10 cellular contexts compared by ENCODE assay signal in the genomic region with DNA sequence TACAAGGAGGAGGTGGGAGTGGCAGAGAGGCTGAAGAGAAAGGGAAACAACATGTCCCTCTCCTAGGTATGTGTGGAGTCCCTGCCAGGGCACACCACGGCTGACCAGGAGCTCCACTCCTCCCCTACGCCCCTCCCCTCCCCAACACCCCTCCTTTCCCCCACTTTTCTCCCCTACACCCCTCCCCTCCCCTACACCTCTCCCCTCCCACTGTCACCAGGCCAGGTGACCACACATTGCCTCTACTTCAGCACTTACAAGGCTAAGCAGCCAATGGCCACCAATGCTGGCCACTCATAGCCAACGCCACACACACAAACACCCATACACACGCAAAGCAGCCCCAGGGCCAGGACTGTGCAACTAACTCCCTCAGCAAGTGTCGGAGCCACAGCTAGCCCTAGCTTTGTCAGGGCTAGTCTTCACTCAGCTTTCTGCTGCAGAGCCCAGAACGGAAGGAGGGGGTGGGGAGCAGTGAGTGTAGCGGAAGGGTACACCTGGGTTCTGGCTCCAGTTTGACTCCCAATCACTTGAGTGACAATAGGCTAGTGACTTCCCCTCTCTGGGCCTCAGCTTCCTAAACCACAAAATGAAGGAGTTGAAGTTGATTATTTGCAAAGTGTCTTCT. TPM values are rescaled to one million over a fixed set of nuclear protein-coding genes. Genes with fewer than 3 reads are reported as not detected.
DNase-seq lines count a peak whose midpoint lies in the region; ATAC-seq, FAIRE-seq and TF ChIP-seq lines count a peak whose summit lies in the region.
"Had no signal": no experiment of that assay in that cellular context is flagged by ENCODE, and none has a peak within 500 bp of the region (broad histone marks: within the 10 kb centered on the region; RNA-seq: fewer than 3 reads in every experiment).

No MANE protein-coding gene starts in this region.

- H3K27ac ChIP-seq in CD4-positive, CD25-positive, alpha-beta regulatory T cell (ENCODE audit: insufficient read depth, low read length, poor library complexity, severe bottlenecking) = no peak overlapping the region
- H3K27ac ChIP-seq: colonic mucosa, right lobe of liver had no signal

- H3K4me3 Mint-ChIP-seq in CD4-positive, CD25-positive, alpha-beta regulatory T cell = peak overlapping the region; percentile 39 to 76 (median 64)
- H3K4me3 Mint-ChIP-seq in activated naive CD4-positive, alpha-beta T cell treated with anti-CD3 and anti-CD28 coated beads, Interleukin-2, amount 50 U/mL, for 24 hours = peak overlapping the region; percentile 74
- H3K4me3 Mint-ChIP-seq in osteocyte (ENCODE audit: unreplicated experiment) = no peak overlapping the region

- peaks cover 0 to 26% (median 13%) of the 10 kb centered on the region in 4 donors for H3K4me1 Mint-ChIP-seq in CD4-positive, CD25-positive, alpha-beta regulatory T cell
- H3K4me1 Mint-ChIP-seq in activated naive CD4-positive, alpha-beta T cell treated with anti-CD3 and anti-CD28 coated beads, Interleukin-2, amount 50 U/mL, for 24 hours = peaks cover 26% of the 10 kb centered on the region
- H3K4me1 Mint-ChIP-seq in osteocyte (ENCODE audit: unreplicated experiment) = peaks cover 64% of the 10 kb centered on the region

- peak overlapping the region; percentile 38 for H3K4me3 ChIP-seq in CD4-positive, CD25-positive, alpha-beta regulatory T cell (ENCODE audit: low read depth, low read length)
- H3K4me3 ChIP-seq: colonic mucosa, right lobe of liver had no signal

- H3K4me1 ChIP-seq in CD4-positive, CD25-positive, alpha-beta regulatory T cell (ENCODE audit: control insufficient read depth, insufficient read depth, low read length, poor library complexity, severe bottlenecking) = peaks cover 14% of the 10 kb centered on the region
- H3K4me1 ChIP-seq: colonic mucosa, right lobe of liver had no signal

- H3K27me3 ChIP-seq in CD4-positive, CD25-positive, alpha-beta regulatory T cell (ENCODE audit: control insufficient read depth, insufficient read depth, low read length) = no peaks in the 10 kb centered on the region
- H3K27me3 ChIP-seq: colonic mucosa, right lobe of liver had no signal

- H3K9me3 Mint-ChIP-seq in CD4-positive, CD25-positive, alpha-beta regulatory T cell = no peaks in the 10 kb centered on the region
- no peaks in the 10 kb centered on the region for H3K9me3 Mint-ChIP-seq in activated naive CD4-positive, alpha-beta T cell treated with anti-CD3 and anti-CD28 coated beads, Interleukin-2, amount 50 U/mL, for 24 hours
- no peaks in the 10 kb centered on the region for H3K9me3 Mint-ChIP-seq in osteocyte (ENCODE audit: unreplicated experiment)

- H3K36me3 ChIP-seq in CD4-positive, CD25-positive, alpha-beta regulatory T cell (ENCODE audit: control insufficient read depth, insufficient read depth, low read length) = no peaks in the 10 kb centered on the region
- H3K36me3 ChIP-seq: colonic mucosa, right lobe of liver had no signal

- peak overlapping the region; percentile 8 to 91 (median 83) for H3K27ac Mint-ChIP-seq in CD4-positive, CD25-positive, alpha-beta regulatory T cell
- no peak overlapping the region for H3K27ac Mint-ChIP-seq in activated naive CD4-positive, alpha-beta T cell treated with anti-CD3 and anti-CD28 coated beads, Interleukin-2, amount 50 U/mL, for 24 hours
- H3K27ac Mint-ChIP-seq in osteocyte (ENCODE audit: unreplicated experiment) = peak overlapping the region; percentile 62

- TF ChIP-seq CTCF in osteocyte (IDR thresholded peaks at IDR 0.05) = no peak

- DNase-seq in CD4-positive, CD25-positive, alpha-beta regulatory T cell = peak in 2 of 3 donors; percentile 40 to 82
- DNase-seq in OCI-M1 (lab: John Stamatoyannopoulos, UW) (peak; percentile 13), osteocyte (ENCODE audit: extremely low spot score, unreplicated experiment) (no peak), SK-N-DZ (ENCODE audit: low spot score) (no peak), H54 (ENCODE audit: insufficient read length, low spot score) (no peak), putamen (ENCODE audit: low spot score) (no peak), iPS-NIHi11 (ENCODE audit: low spot score) (no peak)
- DNase-seq: colonic mucosa, right lobe of liver had no signal

- no peak for FAIRE-seq in H54 (lab: Jason Lieb, UNC)

- peak; percentile 85 to 88 for ATAC-seq in CD4-positive, CD25-positive, alpha-beta regulatory T cell (ENCODE audit: low read depth in 2 of 2)

- H3K27me3 Mint-ChIP-seq in CD4-positive, CD25-positive, alpha-beta regulatory T cell = peaks cover 10% of the 10 kb centered on the region
- H3K27me3 Mint-ChIP-seq in activated naive CD4-positive, alpha-beta T cell treated with anti-CD3 and anti-CD28 coated beads, Interleukin-2, amount 50 U/mL, for 24 hours = no peaks in the 10 kb centered on the region
- no peaks in the 10 kb centered on the region for H3K27me3 Mint-ChIP-seq in osteocyte (ENCODE audit: unreplicated experiment)

- H3K9me3 ChIP-seq in CD4-positive, CD25-positive, alpha-beta regulatory T cell (ENCODE audit: control insufficient read depth in 2 of 2, low read length in 2 of 2) = no peaks in the 10 kb centered on the region
- H3K9me3 ChIP-seq: colonic mucosa, right lobe of liver had no signal

- H3K36me3 Mint-ChIP-seq in CD4-positive, CD25-positive, alpha-beta regulatory T cell = no peaks in the 10 kb centered on the region
- H3K36me3 Mint-ChIP-seq in activated naive CD4-positive, alpha-beta T cell treated with anti-CD3 and anti-CD28 coated beads, Interleukin-2, amount 50 U/mL, for 24 hours = no peaks in the 10 kb centered on the region
- peaks cover 8% of the 10 kb centered on the region for H3K36me3 Mint-ChIP-seq in osteocyte (ENCODE audit: unreplicated experiment)

- no peak for TF ChIP-seq POLR2A in H54 (IDR thresholded peaks at IDR 0.05; ENCODE audit: low read depth, low read length)

RNA-seq across cellular contexts. Expression of a gene that starts 8.2 kb away (rescaled TPM):
- total RNA-seq in CD4-positive, CD25-positive, alpha-beta regulatory T cell = 1.1 TPM
- polyA plus RNA-seq in CD4-positive, CD25-positive, alpha-beta regulatory T cell = under 1 TPM; 0.03 to 0.31 (median 0.14) TPM
- total RNA-seq in osteocyte = 487 and 510 TPM in 2 replicates
- polyA plus RNA-seq in SK-N-DZ (2014; cell fraction: cytosol; rRNA removed) = not detected in 2 replicates
- polyA plus RNA-seq in SK-N-DZ (2014; cell fraction: nucleus; rRNA removed) = not detected in 2 replicates

RNA-seq across cellular contexts. Expression of a gene that starts 26.7 kb away (rescaled TPM):
- 262 TPM for total RNA-seq in CD4-positive, CD25-positive, alpha-beta regulatory T cell
- polyA plus RNA-seq in CD4-positive, CD25-positive, alpha-beta regulatory T cell = 100 to 1,000 TPM; 100 to 125 (median 118) TPM
- total RNA-seq in osteocyte = 280 and 281 TPM in 2 replicates
- 20.7 and 23.9 TPM in 2 replicates for polyA plus RNA-seq in SK-N-DZ (2014; cell fraction: cytosol; rRNA removed)
- 17.7 and 20.4 TPM in 2 replicates for polyA plus RNA-seq in SK-N-DZ (2014; cell fraction: nucleus; rRNA removed)

RNA-seq across cellular contexts. Expression of a gene that starts 43.8 kb away (rescaled TPM):
- total RNA-seq in CD4-positive, CD25-positive, alpha-beta regulatory T cell = 28.1 TPM
- 10 to 100 TPM; 13.8 to 16.4 (median 15.2) TPM for polyA plus RNA-seq in CD4-positive, CD25-positive, alpha-beta regulatory T cell
- total RNA-seq in osteocyte = 63.2 and 67.1 TPM in 2 replicates
- 26.9 and 27.5 TPM in 2 replicates for polyA plus RNA-seq in SK-N-DZ (2014; cell fraction: cytosol; rRNA removed)
- 49.7 and 84.7 TPM in 2 replicates for polyA plus RNA-seq in SK-N-DZ (2014; cell fraction: nucleus; rRNA removed)

Comparison
In these comparisons a context has a peak if more than half of its experiments do, and no peak if none do; other contexts are left out.
1. DNase-seq: peak in CD4-positive, CD25-positive, alpha-beta regulatory T cell (2 of 3) and OCI-M1 (single experiment); none in osteocyte (single experiment), SK-N-DZ (single experiment), H54 (single experiment), putamen (single experiment) and iPS-NIHi11 (single experiment).
2. RNA of a gene that starts 8.2 kb away (total RNA-seq): 487 to 510 TPM in osteocyte; 1.1 TPM in CD4-positive, CD25-positive, alpha-beta regulatory T cell (single experiment); every median in the first group is over 100 times any median in the second.